Comparison of ENCODE assay signal across 8 cellular contexts in the genomic region with DNA sequence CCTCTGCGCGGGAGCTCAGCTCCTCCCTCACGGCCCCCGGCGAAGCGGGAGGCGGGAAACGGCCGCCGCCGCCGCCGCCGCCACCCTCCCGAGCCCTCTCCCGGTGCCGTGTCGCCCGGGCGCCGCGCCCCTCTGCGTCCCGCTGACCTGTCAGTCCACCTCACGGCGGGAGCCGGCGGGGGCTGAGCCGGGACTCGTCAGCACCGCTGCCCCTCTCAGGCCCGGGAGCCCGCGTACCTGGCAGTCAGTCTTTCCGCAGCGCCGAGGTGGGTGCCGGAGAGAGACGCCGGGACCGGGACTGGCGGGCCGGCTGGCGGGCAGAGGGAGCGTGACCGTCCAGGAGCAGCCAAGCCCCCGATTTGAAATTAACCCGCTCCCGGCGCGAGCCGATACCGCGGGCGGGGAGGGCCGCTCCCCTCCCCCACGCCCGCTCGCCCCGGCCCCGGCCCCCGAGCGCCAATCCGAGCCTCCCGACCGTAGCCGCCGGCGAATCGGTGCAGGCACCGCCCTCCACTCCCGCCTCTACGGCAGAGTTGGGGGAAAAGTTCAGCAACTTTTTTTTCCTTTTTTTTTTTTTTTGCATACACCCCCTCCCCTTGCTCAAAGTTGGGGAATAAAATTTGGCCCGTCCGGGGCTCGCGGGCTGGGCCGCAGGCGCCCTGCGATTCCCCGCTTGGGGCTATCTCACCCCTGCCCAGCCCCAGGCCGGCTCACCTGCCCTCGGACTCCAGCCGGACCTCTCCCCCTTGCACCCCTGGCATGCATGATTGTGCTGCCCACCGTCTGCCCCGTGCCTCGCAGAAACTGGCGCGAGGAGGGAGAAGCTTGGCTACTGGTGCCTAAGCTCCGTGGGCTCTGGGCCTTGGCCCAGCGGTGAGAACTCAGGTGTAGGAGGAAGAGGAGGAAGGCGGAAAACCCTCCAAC. TPM values are rescaled to one million over a fixed set of nuclear protein-coding genes. Genes with fewer than 3 reads are reported as not detected.
DNase-seq lines count a peak whose midpoint lies in the region; ATAC-seq and TF ChIP-seq lines count a peak whose summit lies in the region.

No MANE protein-coding gene starts in this region.

- peak overlapping the region; percentile 88 for H2AFZ ChIP-seq in Loucy (ENCODE audit: low read length)

- peak overlapping the region; percentile 90 for H3K4me3 Mint-ChIP-seq in activated T-helper 17 cell treated with anti-CD3 and anti-CD28 coated beads, Interleukin-2, amount 50 U/mL, for 72 hours

- peak; percentile 70 for DNase-seq in activated CD4-positive, alpha-beta T cell treated with anti-CD3 and anti-CD28 coated beads for 48 hours
- DNase-seq in activated CD4-positive, alpha-beta T cell treated with anti-CD3 and anti-CD28 coated beads for 4 hours, result no peak
- peak; percentile 52 to 80 for DNase-seq in HAP-1 (ENCODE audit: low spot score in 2 of 2)
- no peak for DNase-seq in iPS DF 6.9 (ENCODE audit: low read depth, low spot score)
- peak; percentile 91 for DNase-seq in spleen
- DNase-seq in COR-L47 (lab: John Stamatoyannopoulos, UW), result no peak

- peaks cover 7% of the 10 kb centered on the region; the same call in 1 of the 2 replicates for H3F3A ChIP-seq in Loucy (ENCODE audit: low read depth)

- no peaks in the 10 kb centered on the region for H3K9me3 ChIP-seq in HAP-1
- no peaks in the 10 kb centered on the region for H3K9me3 ChIP-seq in Loucy (ENCODE audit: insufficient read depth, low read depth, low read length)
- no peaks in the 10 kb centered on the region for H3K9me3 ChIP-seq in iPS DF 6.9 (ENCODE audit: control insufficient read depth, insufficient read depth, low read length)
- H3K9me3 ChIP-seq in spleen, result no peaks in the 10 kb centered on the region

- H4K20me1 ChIP-seq in Loucy (ENCODE audit: insufficient read depth, low read length, poor library complexity, severe bottlenecking), result peaks cover 28% of the 10 kb centered on the region

- peaks cover 23% of the 10 kb centered on the region for H3K4me1 ChIP-seq in HAP-1
- H3K4me1 ChIP-seq in Loucy (ENCODE audit: insufficient read depth, low read length, poor library complexity, severe bottlenecking), result peaks cover 60% of the 10 kb centered on the region
- H3K4me1 ChIP-seq in iPS DF 6.9 (ENCODE audit: control insufficient read depth, insufficient read depth, low read length), result no peaks in the 10 kb centered on the region
- peaks cover 5 to 54% (median 33%) of the 10 kb centered on the region in 6 donors for H3K4me1 ChIP-seq in spleen

- in situ Hi-C loops in HAP-1 (cut with MboI; ENCODE audit: low sequenced_read_pairs), result no loop called here

- peaks cover 5% of the 10 kb centered on the region for H3K4me1 Mint-ChIP-seq in activated T-helper 17 cell treated with anti-CD3 and anti-CD28 coated beads, Interleukin-2, amount 50 U/mL, for 72 hours

- H3K27me3 ChIP-seq in HAP-1 (ENCODE audit: low read depth) (no peaks in the 10 kb centered on the region), Loucy (ENCODE audit: insufficient read depth, low read length, poor library complexity, severe bottlenecking) (no peaks in the 10 kb centered on the region), iPS DF 6.9 (ENCODE audit: control insufficient read depth, insufficient read depth, low read length) (peaks cover 16% of the 10 kb centered on the region; the same call in 1 of the 2 replicates), spleen (replicated peaks in 1 of 7) (peaks cover 0 to 75% (median 44%) of the 10 kb centered on the region in 7 donors)

- H3K9ac ChIP-seq in Loucy (ENCODE audit: low read depth, low read length, poor library complexity, severe bottlenecking), result peak overlapping the region; percentile 94

- H3K79me2 ChIP-seq in Loucy (ENCODE audit: insufficient read depth, low read length), result peaks cover 61% of the 10 kb centered on the region

- no peaks in the 10 kb centered on the region for H3K9me3 Mint-ChIP-seq in activated T-helper 17 cell treated with anti-CD3 and anti-CD28 coated beads, Interleukin-2, amount 50 U/mL, for 72 hours

- peak; percentile 43 for ATAC-seq in activated T-helper 17 cell treated with anti-CD3 and anti-CD28 coated beads, Interleukin-2, amount 50 U/mL, for 72 hours (replicated peaks)

- no peak for TF ChIP-seq POLR2A in spleen (IDR thresholded peaks at IDR 0.05)

- TF ChIP-seq CTCF in Loucy (conservative IDR thresholded peaks at IDR 0.05; ENCODE audit: low read length) (no peak), spleen (IDR thresholded peaks at IDR 0.05 in 8 of 11, conservative IDR thresholded peaks at IDR 0.05 in 3 of 11) (no peak)

- H3K9me2 ChIP-seq in Loucy (replicated peaks; ENCODE audit: low read depth, low read length), result no peaks in the 10 kb centered on the region

- H3K27me3 Mint-ChIP-seq in activated T-helper 17 cell treated with anti-CD3 and anti-CD28 coated beads, Interleukin-2, amount 50 U/mL, for 72 hours, result peaks cover 24% of the 10 kb centered on the region

- peak overlapping the region; percentile 69 for H3K27ac Mint-ChIP-seq in activated T-helper 17 cell treated with anti-CD3 and anti-CD28 coated beads, Interleukin-2, amount 50 U/mL, for 72 hours

- no CpG with 5 or more reads among the region's 92 CpGs for WGBS in iPS DF 6.9 (ENCODE audit: insufficient coverage, insufficient read length)
- 1 to 2% (median 1%) methylated on average over 45 to 92 of the region's 92 CpGs for WGBS in spleen, 5 donors

- no peak overlapping the region for H3K27ac ChIP-seq in iPS DF 6.9 (ENCODE audit: low read length)
- peak overlapping the region in 3 of 8 donors; percentile 27 to 62 (median 35) for H3K27ac ChIP-seq in spleen

- intact Hi-C loops in spleen (cut with DNase I; ENCODE audit: low total_unique reads), result no loop called here

- peak overlapping the region; percentile 91 for H3K4me2 ChIP-seq in Loucy (ENCODE audit: low read depth, low read length, poor library complexity, severe bottlenecking)

- H3K36me3 Mint-ChIP-seq in activated T-helper 17 cell treated with anti-CD3 and anti-CD28 coated beads, Interleukin-2, amount 50 U/mL, for 72 hours (ENCODE audit: low read depth), result peaks cover 34% of the 10 kb centered on the region

- peaks cover 16% of the 10 kb centered on the region for H3K36me3 ChIP-seq in HAP-1 (replicated peaks)
- H3K36me3 ChIP-seq in Loucy (ENCODE audit: insufficient read depth, low read length), result peaks cover 28% of the 10 kb centered on the region
- 0 out of 2 replicates have a peak, but pooled peaks cover 3% of the 10 kb centered on the region for H3K36me3 ChIP-seq in iPS DF 6.9 (ENCODE audit: control insufficient read depth, insufficient read depth, low read length)
- peaks cover 0 to 15% (median 0%) of the 10 kb centered on the region in 6 donors for H3K36me3 ChIP-seq in spleen

- H3K4me3 ChIP-seq in HAP-1 (peak overlapping the region; percentile 75), Loucy (ENCODE audit: low read length, poor library complexity, severe bottlenecking) (peak overlapping the region; percentile 89), iPS DF 6.9 (ENCODE audit: low read length) (peak overlapping the region; percentile 60), spleen (peak overlapping the region; percentile 45 to 97 (median 84))

RNA-seq across cellular contexts. Expression of gene E2F8, which starts 0.8 kb away (rescaled TPM):
- 10 to 100 TPM; 15.7 to 26.1 TPM for total RNA-seq in activated T-helper 17 cell treated with anti-CD3 and anti-CD28 coated beads, Interleukin-2, amount 50 U/mL, for 72 hours
- total RNA-seq in spleen, result 1 to 10 TPM; 1.2 to 4.5 (median 2.3) TPM
- polyA plus RNA-seq in spleen, result under 1 TPM; 0.22 to 0.99 (median 0.88) TPM

RNA-seq across cellular contexts. Expression of gene CSRP3, which starts 39.7 kb away (rescaled TPM):
- total RNA-seq in activated T-helper 17 cell treated with anti-CD3 and anti-CD28 coated beads, Interleukin-2, amount 50 U/mL, for 72 hours, result not detected
- not detected for total RNA-seq in spleen
- under 1 TPM in 2 of 3 donors, not detected in 1; 0.08 to 0.17 TPM for polyA plus RNA-seq in spleen

Comparison
In these comparisons a context has a peak if more than half of its experiments do, and no peak if none do; other contexts are left out.
1. DNase-seq: peak in activated CD4-positive, alpha-beta T cell treated with anti-CD3 and anti-CD28 coated beads for 48 hours (single experiment), HAP-1 (2 of 2) and spleen (single experiment); none in activated CD4-positive, alpha-beta T cell treated with anti-CD3 and anti-CD28 coated beads for 4 hours (0 of 2), iPS DF 6.9 (single experiment) and COR-L47 (single experiment).
2. Peak in every context shown above with its lines, with median percentiles within 50 percentile points of each other: H3K4me3 ChIP-seq.